Comparison of ENCODE assay signal across 26 cellular contexts in the genomic region with DNA sequence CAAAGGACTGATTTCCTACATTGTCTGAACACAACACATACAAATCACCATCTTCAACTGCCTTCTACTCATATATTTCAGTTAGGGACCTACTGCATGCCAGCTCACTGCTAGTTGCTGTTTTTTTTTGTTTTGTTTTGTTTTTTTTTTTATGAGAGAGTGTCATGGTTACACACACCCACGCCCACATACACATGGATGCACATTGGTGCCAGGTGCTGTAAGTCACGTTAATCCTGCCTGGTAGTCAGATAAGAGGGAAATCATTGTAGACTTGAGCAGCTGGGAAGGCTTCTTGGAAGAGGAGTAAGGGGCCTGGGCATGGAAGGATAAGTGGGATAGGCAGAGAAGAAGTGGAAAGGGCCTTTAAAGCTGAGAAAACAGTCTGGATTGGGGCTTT.
DNase-seq lines count a peak whose midpoint lies in the region; ATAC-seq and TF ChIP-seq lines count a peak whose summit lies in the region.
"Had no signal": no experiment of that assay in that cellular context is flagged by ENCODE, and none has a peak within 500 bp of the region (broad histone marks: within the 10 kb centered on the region; RNA-seq: fewer than 3 reads in every experiment).

No MANE protein-coding gene starts in this region.

- H3K27ac ChIP-seq in foreskin keratinocyte (no peak overlapping the region), SJCRH30 (no peak overlapping the region)
- H3K27ac ChIP-seq: A549, SK-N-MC, skin epidermis had no signal

- no peaks in the 10 kb centered on the region for H3K36me3 ChIP-seq in SJCRH30

- no peak overlapping the region for H3K4me3 ChIP-seq in SJCRH30
- H3K4me3 ChIP-seq: A549, GM12878, SK-N-MC, skin epidermis had no signal

- peak; percentile 54 for ATAC-seq in foreskin keratinocyte
- ATAC-seq in HG03025 (IDR thresholded peaks at IDR 0.05; ENCODE audit: low FRiP score, unreplicated experiment), result no peak
- ATAC-seq: A549; activated naive CD4-positive, alpha-beta T cell treated with anti-CD3 and anti-CD28 coated beads, Interleukin-2, amount 50 U/mL, for 72 hours; activated T-helper 17 cell treated with anti-CD3 and anti-CD28 coated beads, Interleukin-2, amount 50 U/mL, for 72 hours; CD8-positive, alpha-beta T cell; GM12878 had no signal

- TF ChIP-seq CTCF in foreskin keratinocyte (conservative IDR thresholded peaks at IDR 0.05), result no peak

- H3K9me3 ChIP-seq in SJCRH30 (replicated peaks), result 0 out of 2 replicates have a peak, but pooled peaks cover 2% of the 10 kb centered on the region
- H3K9me3 ChIP-seq: A549 had no signal

- H3K27me3 ChIP-seq in foreskin keratinocyte, result no peaks in the 10 kb centered on the region
- no peaks in the 10 kb centered on the region for H3K27me3 ChIP-seq in SJCRH30

- no peaks in the 10 kb centered on the region for H3K4me1 ChIP-seq in foreskin keratinocyte
- no peaks in the 10 kb centered on the region for H3K4me1 ChIP-seq in SJCRH30
- H3K4me1 ChIP-seq: A549 had no signal

- DNase-seq in NCI-H2227 (lab: John Stamatoyannopoulos, UW; ENCODE audit: unreplicated experiment), result peak; percentile 33
- no peak for DNase-seq in NCI-H2227 treated with DMSO at 0.1 percent for 48 hours (lab: John Stamatoyannopoulos, UW)
- peak; percentile 91 for DNase-seq in NCI-H2171 treated with DMSO at 0.1 percent for 48 hours (lab: John Stamatoyannopoulos, UW)
- DNase-seq in foreskin keratinocyte, result no peak
- peak; percentile 48 for DNase-seq in renal cortical epithelial cell (ENCODE audit: low read depth)
- DNase-seq in SJCRH30, result no peak
- DNase-seq in activated CD4-positive, alpha-beta T cell treated with anti-CD3 and anti-CD28 coated beads, Interleukin-2, amount 50 U/mL, for 1 hour, result no peak
- DNase-seq: activated CD4-positive, alpha-beta T cell treated with anti-CD3 and anti-CD28 coated beads, Interleukin-2, amount 10 ng/mL, durations not matched to agents 7 days and 5 days; activated CD8-positive, alpha-beta memory T cell treated with anti-CD3 and anti-CD28 coated beads, Interleukin-2, amount 50 U/mL, for 4 hours; aorta; CD8-positive, alpha-beta T cell; central memory CD4-positive, alpha-beta T cell; NCI-H1048; NCI-H187; NCI-H446; occipital lobe; stimulated activated CD4-positive, alpha-beta T cell treated with anti-CD3 and anti-CD28 coated beads, Interleukin-1b, Interleukin-23, amount 100 ng/mL, for 48 hours; substantia nigra; T-helper 9 cell had no signal

Comparison
In these comparisons a context has a peak if more than half of its experiments do, and no peak if none do; other contexts are left out.
1. DNase-seq: peak in NCI-H2227 (single experiment), NCI-H2171 treated with DMSO at 0.1 percent for 48 hours (single experiment) and renal cortical epithelial cell (single experiment); none in NCI-H2227 treated with DMSO at 0.1 percent for 48 hours (single experiment), foreskin keratinocyte (0 of 2), SJCRH30 (0 of 2) and activated CD4-positive, alpha-beta T cell treated with anti-CD3 and anti-CD28 coated beads, Interleukin-2, amount 50 U/mL, for 1 hour (single experiment).